27 cellular contexts compared by ENCODE assay signal in genomic region chr12:59234391-59234790, GRCh38.
"Had no signal": no experiment of that assay in that cellular context is flagged by ENCODE, and none has a peak within 500 bp of the region (broad histone marks: within the 10 kb centered on the region; RNA-seq: fewer than 3 reads in every experiment).

No MANE protein-coding gene starts in this region.

- H3K36me3 ChIP-seq: left ventricle myocardium inferior, pancreas, prostate gland, stomach, thyroid gland, transverse colon, upper lobe of left lung, vagina had no signal

- H3K4me3 ChIP-seq: left ventricle myocardium inferior, lung, mucosa of descending colon, pancreas, prostate gland, skin epidermis, stomach, testis, thyroid gland, transverse colon, upper lobe of left lung, vagina had no signal

- H3K27me3 ChIP-seq: pancreas, stomach, testis, thyroid gland, transverse colon, upper lobe of left lung, vagina had no signal

- H3K27ac Mint-ChIP-seq: mesothelial cell of epicardium; naive thymus-derived CD4-positive, alpha-beta T cell; natural killer cell treated with Interleukin-12 subunit alpha and Interleukin-12 subunit beta and Interleukin-15 and Interleukin-18, amount 100 ng/mL, for 72 hours; stimulated activated naive B cell treated with anti-CD40 and anti-IgM and Interleukin-4, amounts not matched to agents 10 μg/mL and 1 μg/mL and 100 μg/mL, for 72 hours had no signal

- H3K4me1 ChIP-seq: left ventricle myocardium inferior, pancreas, prostate gland, stomach, testis, thyroid gland, transverse colon, upper lobe of left lung, vagina had no signal

- DNase-seq: islet precursor cell; left ventricle myocardium inferior; mesendoderm; naive thymus-derived CD4-positive, alpha-beta T cell; nucleus accumbens; pancreas; retina; right cardiac atrium; stimulated activated CD4-positive, alpha-beta T cell treated with anti-CD3 and anti-CD28 coated beads, Interleukin-12 subunit alpha, Interleukin-12 subunit beta, amount 100 ng/mL, for 4 hours; stimulated activated CD4-positive, alpha-beta T cell treated with anti-CD3 and anti-CD28 coated beads, Interleukin-15, amount 100 ng/mL, for 24 hours; stimulated activated CD4-positive, alpha-beta T cell treated with anti-CD3 and anti-CD28 coated beads, Interleukin-2, amount 100 ng/mL, for 24 hours; stimulated activated CD4-positive, alpha-beta T cell treated with anti-CD3 and anti-CD28 coated beads, Interleukin-4, amount 100 ng/mL, for 1 hour; stimulated activated naive B cell treated with anti-CD40 and anti-IgM and Interleukin-4, amounts not matched to agents 10 μg/mL and 1 μg/mL and 100 μg/mL, for 72 hours; stimulated activated naive CD8-positive, alpha-beta T cell treated with anti-CD3 and anti-CD28 coated beads, Interleukin-15, Interleukin-2, amounts not matched to agents 100 U/mL and 50 U/mL, for 24 hours; stomach; testis; thyroid gland; transverse colon; upper lobe of left lung had no signal

- H3K4me1 Mint-ChIP-seq: mesothelial cell of epicardium; naive thymus-derived CD4-positive, alpha-beta T cell; stimulated activated naive B cell treated with anti-CD40 and anti-IgM and Interleukin-4, amounts not matched to agents 10 μg/mL and 1 μg/mL and 100 μg/mL, for 72 hours had no signal

- H3K9me3 Mint-ChIP-seq: mesothelial cell of epicardium; stimulated activated naive B cell treated with anti-CD40 and anti-IgM and Interleukin-4, amounts not matched to agents 10 μg/mL and 1 μg/mL and 100 μg/mL, for 72 hours had no signal

- H3K27ac ChIP-seq: left ventricle myocardium inferior, pancreas, prostate gland, skin epidermis, stomach, testis, thyroid gland, transverse colon, upper lobe of left lung, vagina had no signal

- ATAC-seq: mucosa of descending colon; naive thymus-derived CD4-positive, alpha-beta T cell; natural killer cell treated with Interleukin-12 subunit alpha and Interleukin-12 subunit beta and Interleukin-15 and Interleukin-18, amount 100 ng/mL, for 72 hours; pancreas; right cardiac atrium; sciatic nerve; stimulated activated naive B cell treated with anti-CD40 and anti-IgM and Interleukin-4, amounts not matched to agents 10 μg/mL and 1 μg/mL and 100 μg/mL, for 72 hours; stimulated activated naive CD8-positive, alpha-beta T cell treated with anti-CD3 and anti-CD28 coated beads, Interleukin-15, Interleukin-2, amounts not matched to agents 100 U/mL and 50 U/mL, for 24 hours had no signal

- H3K27me3 Mint-ChIP-seq: natural killer cell treated with Interleukin-12 subunit alpha and Interleukin-12 subunit beta and Interleukin-15 and Interleukin-18, amount 100 ng/mL, for 72 hours; stimulated activated naive B cell treated with anti-CD40 and anti-IgM and Interleukin-4, amounts not matched to agents 10 μg/mL and 1 μg/mL and 100 μg/mL, for 72 hours had no signal

- H3K9me3 ChIP-seq: left ventricle myocardium inferior, mucosa of descending colon, pancreas, prostate gland, stomach, testis, thyroid gland, transverse colon, upper lobe of left lung, vagina had no signal

- H3K4me3 Mint-ChIP-seq: mesothelial cell of epicardium; naive thymus-derived CD4-positive, alpha-beta T cell; natural killer cell treated with Interleukin-12 subunit alpha and Interleukin-12 subunit beta and Interleukin-15 and Interleukin-18, amount 100 ng/mL, for 72 hours; stimulated activated naive B cell treated with anti-CD40 and anti-IgM and Interleukin-4, amounts not matched to agents 10 μg/mL and 1 μg/mL and 100 μg/mL, for 72 hours had no signal

- H3K36me3 Mint-ChIP-seq: mesothelial cell of epicardium; naive thymus-derived CD4-positive, alpha-beta T cell; natural killer cell treated with Interleukin-12 subunit alpha and Interleukin-12 subunit beta and Interleukin-15 and Interleukin-18, amount 100 ng/mL, for 72 hours; stimulated activated naive B cell treated with anti-CD40 and anti-IgM and Interleukin-4, amounts not matched to agents 10 μg/mL and 1 μg/mL and 100 μg/mL, for 72 hours had no signal
